ENCODE assay signal across 1 cellular context in genomic region chr1:9181990-9182783, GRCh38.
TF ChIP-seq lines count a peak whose summit lies in the region.

No MANE protein-coding gene starts in this region.

TF ChIP-seq in HepG2, 621 proteins besides CTCF, POLR2A, EP300 and RAD21 (continued from another document and continues in another):
- TF ChIP-seq CSRNP1 (CRISPR knock-in tag; IDR thresholded peaks at IDR 0.05) (peak; percentile 82; the same call in 1 of the 2 replicates), LBX2 (CRISPR knock-in tag; IDR thresholded peaks at IDR 0.05; ENCODE audit: borderline replicate concordance) (peak; percentile 43; the same call in 1 of the 2 replicates), IKZF5 (CRISPR knock-in tag; IDR thresholded peaks at IDR 0.05) (peak; percentile 71), ARHGAP35 (CRISPR knock-in tag; IDR thresholded peaks at IDR 0.05; ENCODE audit: borderline replicate concordance) (peak; percentile 71; the same call in 1 of the 2 replicates), PHF5A (CRISPR knock-in tag; IDR thresholded peaks at IDR 0.05; ENCODE audit: low read depth, unreplicated experiment) (no peak), ZNF441 (CRISPR knock-in tag; IDR thresholded peaks at IDR 0.05; ENCODE audit: borderline replicate concordance) (peak; percentile 22; the same call in 1 of the 2 replicates), ZNF230 (CRISPR knock-in tag; IDR thresholded peaks at IDR 0.05) (no peak), SP2 (CRISPR knock-in tag; IDR thresholded peaks at IDR 0.05) (0 out of 2 replicates have a peak, but pooled peaks have one; percentile 41), LCORL (IDR thresholded peaks at IDR 0.05) (no peak), LCORL (CRISPR knock-in tag; IDR thresholded peaks at IDR 0.05) (no peak), BCL6 (CRISPR knock-in tag; IDR thresholded peaks at IDR 0.05) (0 out of 2 replicates have a peak, but pooled peaks have one; percentile 29), KDM2A (CRISPR knock-in tag; IDR thresholded peaks at IDR 0.05; ENCODE audit: borderline replicate concordance, low read depth) (peak; percentile 68), GZF1 (CRISPR knock-in tag; IDR thresholded peaks at IDR 0.05) (0 out of 2 replicates have a peak, but pooled peaks have one; percentile 60), SAFB2 (CRISPR knock-in tag; IDR thresholded peaks at IDR 0.05; ENCODE audit: borderline replicate concordance, low read depth) (0 out of 2 replicates have a peak, but pooled peaks have one; percentile 22), ARID2 (CRISPR knock-in tag; IDR thresholded peaks at IDR 0.05; ENCODE audit: borderline replicate concordance) (peak; percentile 76; the same call in 1 of the 2 replicates), PBX2 (CRISPR knock-in tag; IDR thresholded peaks at IDR 0.05) (no peak), PPARG (CRISPR knock-in tag; conservative IDR thresholded peaks at IDR 0.05) (peak; percentile 69), BRCA1 (CRISPR knock-in tag; IDR thresholded peaks at IDR 0.05) (no peak), PRDM10 (CRISPR knock-in tag; IDR thresholded peaks at IDR 0.05; ENCODE audit: low read depth) (no peak), ZNF367 (CRISPR knock-in tag; IDR thresholded peaks at IDR 0.05; ENCODE audit: borderline replicate concordance) (peak; percentile 56; the same call in 1 of the 2 replicates), KLF6 (CRISPR knock-in tag; IDR thresholded peaks at IDR 0.05) (0 out of 2 replicates have a peak, but pooled peaks have one; percentile 27), ZNF30 (CRISPR knock-in tag; IDR thresholded peaks at IDR 0.05) (no peak), NFKB2 (CRISPR knock-in tag; IDR thresholded peaks at IDR 0.05; ENCODE audit: borderline replicate concordance) (peak; percentile 16; the same call in 1 of the 2 replicates), KLF9 (CRISPR knock-in tag; IDR thresholded peaks at IDR 0.05; ENCODE audit: low read depth) (no peak), ZNF557 (CRISPR knock-in tag; IDR thresholded peaks at IDR 0.05) (0 out of 2 replicates have a peak, but pooled peaks have one; percentile 30), GLI4 (CRISPR knock-in tag; IDR thresholded peaks at IDR 0.05; ENCODE audit: borderline replicate concordance) (no peak), RARG (CRISPR knock-in tag; IDR thresholded peaks at IDR 0.05; ENCODE audit: low read depth) (no peak), CCAR2 (optimal IDR thresholded peaks at IDR 0.05; ENCODE audit: low read depth, low read length) (no peak), RFX3 (CRISPR knock-in tag; IDR thresholded peaks at IDR 0.05) (no peak), FOXO1 (CRISPR knock-in tag; IDR thresholded peaks at IDR 0.05) (peak; percentile 36), ZFY (CRISPR knock-in tag; IDR thresholded peaks at IDR 0.05) (no peak; the same call in 1 of the 2 replicates), ASH2L (IDR thresholded peaks at IDR 0.05; ENCODE audit: insufficient read length, low read depth, low read length) (peak; percentile 41), ZNF614 (CRISPR knock-in tag; IDR thresholded peaks at IDR 0.05; ENCODE audit: borderline replicate concordance) (peak; percentile 65; the same call in 1 of the 2 replicates), AKAP8 (CRISPR knock-in tag; IDR thresholded peaks at IDR 0.05) (0 out of 2 replicates have a peak, but pooled peaks have one; percentile 30), ZNF788 (CRISPR knock-in tag; IDR thresholded peaks at IDR 0.05; ENCODE audit: borderline replicate concordance) (peak; percentile 87; the same call in 1 of the 2 replicates), DRAP1 (CRISPR knock-in tag; IDR thresholded peaks at IDR 0.05) (peak; percentile 79), ZNF501 (CRISPR knock-in tag; IDR thresholded peaks at IDR 0.05) (peak; percentile 58; the same call in 1 of the 2 replicates), ZNF776 (CRISPR knock-in tag; IDR thresholded peaks at IDR 0.05) (peak; percentile 53; the same call in 1 of the 2 replicates), ZBTB49 (CRISPR knock-in tag; IDR thresholded peaks at IDR 0.05; ENCODE audit: borderline replicate concordance) (no peak), ZBTB33 (CRISPR knock-in tag; IDR thresholded peaks at IDR 0.05) (peak; percentile 42; the same call in 1 of the 2 replicates), ZNF512 (CRISPR knock-in tag; IDR thresholded peaks at IDR 0.05) (no peak), BCLAF1 (IDR thresholded peaks at IDR 0.05) (no peak), SATB2 (CRISPR knock-in tag; IDR thresholded peaks at IDR 0.05) (no peak), ZNF546 (CRISPR knock-in tag; conservative IDR thresholded peaks at IDR 0.05) (no peak; the same call in 1 of the 2 replicates), ZBTB38 (CRISPR knock-in tag; IDR thresholded peaks at IDR 0.05) (peak; percentile 78; the same call in 1 of the 2 replicates), ZNF672 (CRISPR knock-in tag; IDR thresholded peaks at IDR 0.05) (no peak), ZMYM2 (CRISPR knock-in tag; IDR thresholded peaks at IDR 0.05) (no peak)
